8 cellular contexts compared by ENCODE assay signal in genomic region chr10:89350911-89351315, GRCh38. TPM values are rescaled to one million over a fixed set of nuclear protein-coding genes. Genes with fewer than 3 reads are reported as not detected.
DNase-seq lines count a peak whose midpoint lies in the region; ATAC-seq and TF ChIP-seq lines count a peak whose summit lies in the region.
"Not testable (repeated sequence)": the region's sequence is repeated elsewhere in the genome, so short reads cannot be mapped to it uniquely, and the experiment has no call there.

No MANE protein-coding gene starts in this region.

- DNase-seq in EL, result peak; percentile 42
- peak; percentile 20 for DNase-seq in MV-4-11 (lab: John Stamatoyannopoulos, UW)
- peak in 1 of 2 donors; percentile 78 for DNase-seq in ascending aorta (ENCODE audit: low spot score in 2 of 2)
- not testable (repeated sequence) for DNase-seq in foreskin keratinocyte
- peak; percentile 68 for DNase-seq in stomach

- intact Hi-C loops in ascending aorta (cut with DNase I), result loop anchor here (2.0 to 5.0 kb wide), 2 partner anchors 22 to 74 kb away; no protein-coding TSS in a partner anchor
- intact Hi-C loops in stomach (cut with DNase I; ENCODE audit: low total_unique reads), result not testable (repeated sequence)

- not testable (repeated sequence) for TF ChIP-seq EP300 in stomach (IDR thresholded peaks at IDR 0.05)

- H3K4me3 ChIP-seq in ascending aorta, result peak overlapping the region; percentile 22 to 27
- H3K4me3 ChIP-seq in mucosa of rectum (ENCODE audit: low read length in 2 of 2), result peak overlapping the region; percentile 37 to 61
- H3K4me3 ChIP-seq in stomach, result not testable (repeated sequence)

- H3K4me1 ChIP-seq in ascending aorta (peaks cover 0 to 35% of the 10 kb centered on the region in 2 donors), foreskin keratinocyte (peaks cover 19% of the 10 kb centered on the region), mucosa of rectum (ENCODE audit: control insufficient read depth in 2 of 2, insufficient read depth in 2 of 2, low read length in 2 of 2) (peaks cover 17 to 30% of the 10 kb centered on the region in 2 donors), stomach (peaks cover 9 to 41% (median 27%) of the 10 kb centered on the region in 4 donors)

- not testable (repeated sequence) for H3K9me3 ChIP-seq in ascending aorta; mucosa of rectum (ENCODE audit: control insufficient read depth in 2 of 2, low read length in 2 of 2); stomach

- 7 to 23% (median 15%) methylated on average over 6 of the region's 6 CpGs for WGBS in stomach, 5 donors

- TF ChIP-seq POLR2A in stomach (IDR thresholded peaks at IDR 0.05), result not testable (repeated sequence)

- peak overlapping the region; percentile 85 to 89 for H3K27ac ChIP-seq in ascending aorta
- peak overlapping the region; percentile 96 for H3K27ac ChIP-seq in foreskin keratinocyte
- H3K27ac ChIP-seq in mucosa of rectum (ENCODE audit: low read depth in 2 of 2, low read length in 2 of 2), result peak overlapping the region; percentile 75 to 78
- H3K27ac ChIP-seq in stomach, result peak overlapping the region; percentile 82 to 96 (median 88)

- ATAC-seq in GM21381 (IDR thresholded peaks at IDR 0.05; ENCODE audit: unreplicated experiment) (peak; percentile 35), HG02981 (IDR thresholded peaks at IDR 0.05; ENCODE audit: unreplicated experiment) (peak; percentile 30)
- ATAC-seq in foreskin keratinocyte, result not testable (repeated sequence)

- peak overlapping the region; percentile 9 to 40 for H3K9ac ChIP-seq in mucosa of rectum (ENCODE audit: low read depth in 1 of 2, low read length in 2 of 2)

- not testable (repeated sequence) for TF ChIP-seq CTCF in ascending aorta (IDR thresholded peaks at IDR 0.05); foreskin keratinocyte (conservative IDR thresholded peaks at IDR 0.05); stomach (IDR thresholded peaks at IDR 0.05)

- not testable (repeated sequence) for H3K27me3 ChIP-seq in ascending aorta; foreskin keratinocyte; mucosa of rectum (ENCODE audit: control insufficient read depth in 2 of 2, insufficient read depth in 2 of 2, low read length in 2 of 2); stomach

- H3K36me3 ChIP-seq in ascending aorta; mucosa of rectum (ENCODE audit: control insufficient read depth in 2 of 2, insufficient read depth in 2 of 2, low read length in 2 of 2); stomach: not testable (repeated sequence)

RNA-seq across cellular contexts. Expression of gene IFIT3, which starts 23.1 kb away (rescaled TPM):
- total RNA-seq in ascending aorta, result 1.9 TPM
- 54.8 and 78.5 TPM in 2 replicates for total RNA-seq in foreskin keratinocyte
- 37.5 and 48.5 TPM in 2 replicates for polyA plus RNA-seq in foreskin keratinocyte
- total RNA-seq in stomach, result 10 to 100 TPM in 1 of 5 donors, 1 to 10 TPM in 4; 1.3 to 11.4 (median 2.6) TPM
- 10 to 100 TPM in 1 of 3 donors, 1 to 10 TPM in 2; 6.3 to 11.3 (median 7.9) TPM for polyA plus RNA-seq in stomach

RNA-seq across cellular contexts. Expression of gene IFIT1B, which starts 26.9 kb away (rescaled TPM):
- total RNA-seq in ascending aorta (not detected), foreskin keratinocyte (not detected in 2 replicates), stomach (under 1 TPM in 1 of 5 donors, not detected in 4; 0.92 TPM)
- polyA plus RNA-seq in foreskin keratinocyte (not detected in 2 replicates), stomach (not detected)

RNA-seq across cellular contexts. Expression of gene IFIT1, which starts 41.5 kb away (rescaled TPM):
- total RNA-seq in ascending aorta (28.5 TPM), foreskin keratinocyte (70.6 and 111 TPM in 2 replicates), stomach (10 to 100 TPM in 1 of 5 donors, 1 to 10 TPM in 3, under 1 TPM in 1; 0.29 to 12.1 (median 2.3) TPM)
- polyA plus RNA-seq in foreskin keratinocyte (49.0 and 65.0 TPM in 2 replicates), stomach (1 to 10 TPM; 3.5 to 6.4 (median 5.0) TPM)

RNA-seq across cellular contexts. Expression of gene IFIT2, which starts 49.1 kb away (rescaled TPM):
- total RNA-seq in ascending aorta (0.85 TPM), foreskin keratinocyte (2.5 and 2.7 TPM in 2 replicates), stomach (1 to 10 TPM in 2 of 5 donors, under 1 TPM in 2, not detected in 1; 0.45 to 5.0 (median 0.94) TPM)
- polyA plus RNA-seq in foreskin keratinocyte (1.0 and 1.1 TPM in 2 replicates), stomach (1 to 10 TPM; 1.6 to 3.1 (median 2.3) TPM)
